20 cellular contexts compared by ENCODE assay signal in the genomic region with DNA sequence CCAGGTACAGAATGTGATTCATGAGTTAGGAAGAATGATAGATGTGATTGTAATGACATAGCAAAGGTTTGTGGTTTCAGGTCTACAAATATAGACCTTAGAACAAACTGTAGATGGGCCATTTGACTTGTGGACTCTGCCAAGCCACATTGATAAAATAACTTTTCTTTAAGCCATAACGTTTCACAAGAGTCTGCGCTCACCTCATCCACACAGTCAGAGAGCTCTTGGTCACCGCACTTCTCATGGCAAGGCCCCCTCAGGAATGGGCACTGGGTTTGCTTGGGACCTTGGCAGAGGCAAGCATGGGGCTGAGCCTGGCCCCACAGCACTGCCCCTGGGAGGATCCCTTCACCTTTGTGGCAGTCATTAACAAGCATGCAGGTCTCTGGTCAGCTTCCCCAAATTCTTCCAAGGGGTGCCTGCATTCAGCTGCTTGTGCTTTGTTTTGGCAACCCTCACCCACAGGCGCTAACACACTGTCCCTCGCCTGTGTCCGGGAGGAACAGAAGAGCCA. TPM values are rescaled to one million over a fixed set of nuclear protein-coding genes. Genes with fewer than 3 reads are reported as not detected.
DNase-seq lines count a peak whose midpoint lies in the region; ATAC-seq, FAIRE-seq and TF ChIP-seq lines count a peak whose summit lies in the region.
"Had no signal": no experiment of that assay in that cellular context is flagged by ENCODE, and none has a peak within 500 bp of the region (broad histone marks: within the 10 kb centered on the region; RNA-seq: fewer than 3 reads in every experiment).

No MANE protein-coding gene starts in this region.

- H3K4me3 ChIP-seq in fibroblast of the aortic adventitia (ENCODE audit: low read depth, low read length) (no peak overlapping the region), rectal smooth muscle tissue (ENCODE audit: low read length) (no peak overlapping the region)
- H3K4me3 ChIP-seq: SJSA1, vagina had no signal

- no peak for DNase-seq in H54 (ENCODE audit: insufficient read length, low spot score)
- DNase-seq in amniotic epithelial cell (ENCODE audit: low read depth), result peak; percentile 32
- peak; percentile 93 for DNase-seq in fibroblast of the aortic adventitia (ENCODE audit: low read depth)
- DNase-seq in NOMO-1 treated with dmso at 0.1 percent for 144 hours (lab: John Stamatoyannopoulos, UW; ENCODE audit: unreplicated experiment), result no peak
- DNase-seq in activated T-helper 1 cell treated with anti-CD3 and anti-CD28 coated beads, Interleukin-12 subunit alpha, Interleukin-12 subunit beta, Interleukin-2, Interleukin-4 antibody, amounts not matched to agents 30 ng/mL and 10 ng/mL and 1 ng/mL, durations not matched to agents 14 hours and 24 hours and 36 hours (ENCODE audit: low spot score), result no peak
- no peak for DNase-seq in HuH-7 (ENCODE audit: low spot score)
- DNase-seq: activated CD8-positive, alpha-beta memory T cell treated with anti-CD3 and anti-CD28 coated beads for 24 hours; GOT3; hypothalamus; KBM-7; NCI-H2081; NCI-H510A had no signal

- no peaks in the 10 kb centered on the region for H3K36me3 ChIP-seq in rectal smooth muscle tissue (ENCODE audit: control insufficient read depth, insufficient read depth, low read length)
- H3K36me3 ChIP-seq: vagina had no signal

- FAIRE-seq in H54 (lab: Jason Lieb, UNC), result peak; percentile 87

- ATAC-seq in HG02852 (IDR thresholded peaks at IDR 0.05; ENCODE audit: unreplicated experiment), result no peak
- ATAC-seq: activated T-helper 17 cell treated with anti-CD3 and anti-CD28 coated beads, Interleukin-2, amount 50 U/mL, for 72 hours; sciatic nerve had no signal

- no peak for TF ChIP-seq POLR2A in H54 (IDR thresholded peaks at IDR 0.05; ENCODE audit: low read depth, low read length)

- peaks cover 4% of the 10 kb centered on the region for H3K4me1 ChIP-seq in rectal smooth muscle tissue (ENCODE audit: control insufficient read depth, insufficient read depth, low read length)
- H3K4me1 ChIP-seq: SJSA1, vagina had no signal

- no peak overlapping the region for H3K9ac ChIP-seq in rectal smooth muscle tissue (ENCODE audit: low read length)

- H3K36me3 Mint-ChIP-seq in activated T-helper 1 cell treated with anti-CD3 and anti-CD28 coated beads, Interleukin-12 subunit alpha, Interleukin-12 subunit beta, Interleukin-2, Interleukin-4 antibody, amounts not matched to agents 30 ng/mL and 10 ng/mL and 1 ng/mL, durations not matched to agents 14 hours and 24 hours and 36 hours (ENCODE audit: low read depth), result no peaks in the 10 kb centered on the region

- H3K4me1 Mint-ChIP-seq in activated T-helper 1 cell treated with anti-CD3 and anti-CD28 coated beads, Interleukin-12 subunit alpha, Interleukin-12 subunit beta, Interleukin-2, Interleukin-4 antibody, amounts not matched to agents 30 ng/mL and 10 ng/mL and 1 ng/mL, durations not matched to agents 14 hours and 24 hours and 36 hours (ENCODE audit: low read depth), result no peaks in the 10 kb centered on the region
- H3K4me1 Mint-ChIP-seq: activated T-helper 17 cell treated with anti-CD3 and anti-CD28 coated beads, Interleukin-2, amount 50 U/mL, for 72 hours; mesothelial cell of epicardium had no signal

- H3K27ac ChIP-seq in rectal smooth muscle tissue (ENCODE audit: low read depth, low read length), result peak overlapping the region; percentile 49
- H3K27ac ChIP-seq: HL-60, SJSA1, vagina had no signal

- no peak overlapping the region for H3K4me3 Mint-ChIP-seq in activated T-helper 1 cell treated with anti-CD3 and anti-CD28 coated beads, Interleukin-12 subunit alpha, Interleukin-12 subunit beta, Interleukin-2, Interleukin-4 antibody, amounts not matched to agents 30 ng/mL and 10 ng/mL and 1 ng/mL, durations not matched to agents 14 hours and 24 hours and 36 hours
- H3K4me3 Mint-ChIP-seq: activated T-helper 17 cell treated with anti-CD3 and anti-CD28 coated beads, Interleukin-2, amount 50 U/mL, for 72 hours; mesothelial cell of epicardium had no signal

- intact Hi-C loops in activated T-helper 1 cell treated with anti-CD3 and anti-CD28 coated beads, Interleukin-12 subunit alpha, Interleukin-12 subunit beta, Interleukin-2, Interleukin-4 antibody, amounts not matched to agents 30 ng/mL and 10 ng/mL and 1 ng/mL, durations not matched to agents 14 hours and 24 hours and 36 hours (cut with micrococcal nuclease), result no loop called here

- H3K27me3 Mint-ChIP-seq in activated T-helper 1 cell treated with anti-CD3 and anti-CD28 coated beads, Interleukin-12 subunit alpha, Interleukin-12 subunit beta, Interleukin-2, Interleukin-4 antibody, amounts not matched to agents 30 ng/mL and 10 ng/mL and 1 ng/mL, durations not matched to agents 14 hours and 24 hours and 36 hours (ENCODE audit: insufficient read depth), result peaks cover 12% of the 10 kb centered on the region
- H3K27me3 Mint-ChIP-seq: activated T-helper 17 cell treated with anti-CD3 and anti-CD28 coated beads, Interleukin-2, amount 50 U/mL, for 72 hours had no signal

- H3K27me3 ChIP-seq in rectal smooth muscle tissue (ENCODE audit: control insufficient read depth, insufficient read depth, low read length), result no peaks in the 10 kb centered on the region
- H3K27me3 ChIP-seq: SJSA1, vagina had no signal

- H3K27ac Mint-ChIP-seq in activated T-helper 1 cell treated with anti-CD3 and anti-CD28 coated beads, Interleukin-12 subunit alpha, Interleukin-12 subunit beta, Interleukin-2, Interleukin-4 antibody, amounts not matched to agents 30 ng/mL and 10 ng/mL and 1 ng/mL, durations not matched to agents 14 hours and 24 hours and 36 hours, result no peak overlapping the region
- H3K27ac Mint-ChIP-seq: activated T-helper 17 cell treated with anti-CD3 and anti-CD28 coated beads, Interleukin-2, amount 50 U/mL, for 72 hours; mesothelial cell of epicardium had no signal

- TF ChIP-seq CTCF in fibroblast of the aortic adventitia (IDR thresholded peaks at IDR 0.05; ENCODE audit: insufficient read depth, low read length), result no peak

- no peaks in the 10 kb centered on the region for H3K9me3 Mint-ChIP-seq in activated T-helper 1 cell treated with anti-CD3 and anti-CD28 coated beads, Interleukin-12 subunit alpha, Interleukin-12 subunit beta, Interleukin-2, Interleukin-4 antibody, amounts not matched to agents 30 ng/mL and 10 ng/mL and 1 ng/mL, durations not matched to agents 14 hours and 24 hours and 36 hours
- H3K9me3 Mint-ChIP-seq: activated T-helper 17 cell treated with anti-CD3 and anti-CD28 coated beads, Interleukin-2, amount 50 U/mL, for 72 hours; mesothelial cell of epicardium had no signal

RNA-seq across cellular contexts. Expression of a gene that starts 14.0 kb away (rescaled TPM):
- total RNA-seq in fibroblast of the aortic adventitia (ENCODE audit: low replicate concordance), result 94.4 and 97.4 TPM in 2 replicates
- total RNA-seq in activated T-helper 1 cell treated with anti-CD3 and anti-CD28 coated beads, Interleukin-12 subunit alpha, Interleukin-12 subunit beta, Interleukin-2, Interleukin-4 antibody, amounts not matched to agents 30 ng/mL and 10 ng/mL and 1 ng/mL, durations not matched to agents 14 hours and 24 hours and 36 hours, result 2.2 and 3.8 TPM in 2 replicates

Comparison
In these comparisons a context has a peak if more than half of its experiments do, and no peak if none do; other contexts are left out.
1. DNase-seq: peak in amniotic epithelial cell (single experiment) and fibroblast of the aortic adventitia (single experiment); none in H54 (single experiment), NOMO-1 treated with dmso at 0.1 percent for 144 hours (single experiment), activated T-helper 1 cell treated with anti-CD3 and anti-CD28 coated beads, Interleukin-12 subunit alpha, Interleukin-12 subunit beta, Interleukin-2, Interleukin-4 antibody, amounts not matched to agents 30 ng/mL and 10 ng/mL and 1 ng/mL, durations not matched to agents 14 hours and 24 hours and 36 hours (single experiment) and HuH-7 (single experiment).
2. RNA of a gene that starts 14.0 kb away (total RNA-seq): 94.4 to 97.4 TPM in fibroblast of the aortic adventitia; 2.2 to 3.8 TPM in activated T-helper 1 cell treated with anti-CD3 and anti-CD28 coated beads, Interleukin-12 subunit alpha, Interleukin-12 subunit beta, Interleukin-2, Interleukin-4 antibody, amounts not matched to agents 30 ng/mL and 10 ng/mL and 1 ng/mL, durations not matched to agents 14 hours and 24 hours and 36 hours; every median in the first group is over 10 times any median in the second.